In genomic region chr2:42100696-42101585, GRCh38 we compare ENCODE assay signal across 8 cellular contexts. TPM values are rescaled to one million over a fixed set of nuclear protein-coding genes. Genes with fewer than 3 reads are reported as not detected.
DNase-seq lines count a peak whose midpoint lies in the region; ATAC-seq and TF ChIP-seq lines count a peak whose summit lies in the region.

No MANE protein-coding gene starts in this region.

- H3K4me1 Mint-ChIP-seq in stimulated activated memory B cell treated with anti-CD40 and anti-IgM and Interleukin-4, amounts not matched to agents 10 μg/mL and 1 μg/mL and 100 μg/mL, for 72 hours: peaks cover 60% of the 10 kb centered on the region

- DNase-seq in GM10266 (ENCODE audit: extremely low spot score) (peak; percentile 68), dermis microvascular lymphatic vessel endothelial cell (ENCODE audit: low read depth in 2 of 2) (peak; percentile 23 to 66), lung microvascular endothelial cell (ENCODE audit: low read depth in 2 of 2) (peak; percentile 63 to 81)
- DNase-seq in activated CD4-positive, alpha-beta T cell treated with anti-CD3 and anti-CD28 coated beads for 4 hours: peak; percentile 53 to 73

- H3K9me3 Mint-ChIP-seq in stimulated activated memory B cell treated with anti-CD40 and anti-IgM and Interleukin-4, amounts not matched to agents 10 μg/mL and 1 μg/mL and 100 μg/mL, for 72 hours: peaks cover 5% of the 10 kb centered on the region

- peak overlapping the region; percentile 77 for H3K4me3 Mint-ChIP-seq in stimulated activated memory B cell treated with anti-CD40 and anti-IgM and Interleukin-4, amounts not matched to agents 10 μg/mL and 1 μg/mL and 100 μg/mL, for 72 hours

- TF ChIP-seq CTCF in GM10266 (IDR thresholded peaks at IDR 0.05; ENCODE audit: control insufficient read depth, insufficient read depth, low read depth, missing control alignments): no peak

- no peaks in the 10 kb centered on the region for H3K36me3 Mint-ChIP-seq in stimulated activated memory B cell treated with anti-CD40 and anti-IgM and Interleukin-4, amounts not matched to agents 10 μg/mL and 1 μg/mL and 100 μg/mL, for 72 hours

- H3K27me3 Mint-ChIP-seq in stimulated activated memory B cell treated with anti-CD40 and anti-IgM and Interleukin-4, amounts not matched to agents 10 μg/mL and 1 μg/mL and 100 μg/mL, for 72 hours: no peaks in the 10 kb centered on the region

- peak; percentile 3 for ATAC-seq in stimulated activated memory B cell treated with anti-CD40 and anti-IgM and Interleukin-4, amounts not matched to agents 10 μg/mL and 1 μg/mL and 100 μg/mL, for 72 hours
- ATAC-seq in GM18870 (IDR thresholded peaks at IDR 0.05; ENCODE audit: unreplicated experiment) (no peak), HG03139 (IDR thresholded peaks at IDR 0.05; ENCODE audit: unreplicated experiment) (no peak), HG03025 (IDR thresholded peaks at IDR 0.05; ENCODE audit: low FRiP score, unreplicated experiment) (no peak)

- H3K27ac Mint-ChIP-seq in stimulated activated memory B cell treated with anti-CD40 and anti-IgM and Interleukin-4, amounts not matched to agents 10 μg/mL and 1 μg/mL and 100 μg/mL, for 72 hours: no peak overlapping the region

RNA-seq across cellular contexts. Expression of gene PKDCC, which starts 53.1 kb away (rescaled TPM):
- 3.0 and 4.3 TPM in 2 replicates for total RNA-seq in dermis microvascular lymphatic vessel endothelial cell
- 1.5 and 4.2 TPM in 2 replicates for total RNA-seq in lung microvascular endothelial cell
